ENCODE assay signal across 13 cellular contexts in genomic region chr6:83962592-83962991, GRCh38.
A peak's percentile ranks its signal among the peaks of the same experiment; 100 is the strongest.
DNase-seq lines count a peak whose midpoint lies in the region; ATAC-seq and TF ChIP-seq lines count a peak whose summit lies in the region.
"Had no signal": no experiment of that assay in that cellular context is flagged by ENCODE, and none has a peak within 500 bp of the region (broad histone marks: within the 10 kb centered on the region; RNA-seq: fewer than 3 reads in every experiment).

No MANE protein-coding gene starts in this region.

- no peak overlapping the region for H3K4me2 ChIP-seq in neural progenitor cell

- H3K27me3 ChIP-seq in left lung (no peaks in the 10 kb centered on the region), colonic mucosa (no peaks in the 10 kb centered on the region), neural progenitor cell (no peaks in the 10 kb centered on the region)

- no peaks in the 10 kb centered on the region for H3K27me3 Mint-ChIP-seq in stimulated activated naive B cell treated with anti-CD40 and anti-IgM and Interleukin-4, amounts not matched to agents 10 μg/mL and 1 μg/mL and 100 μg/mL, for 72 hours
- peaks cover 3% of the 10 kb centered on the region for H3K27me3 Mint-ChIP-seq in neural progenitor cell (ENCODE audit: insufficient read depth, low read depth)

- no peak overlapping the region for H2AFZ ChIP-seq in neural progenitor cell (replicated peaks)

- H3K4me3 ChIP-seq in left lung (no peak overlapping the region), colonic mucosa (no peak overlapping the region), neural progenitor cell (no peak overlapping the region)
- H3K4me3 ChIP-seq: thoracic aorta had no signal

- H4K20me1 ChIP-seq in neural progenitor cell (ENCODE audit: low read depth) = no peaks in the 10 kb centered on the region

- peaks cover 72 to 80% of the 10 kb centered on the region in 2 donors for H3K36me3 Mint-ChIP-seq in stimulated activated naive B cell treated with anti-CD40 and anti-IgM and Interleukin-4, amounts not matched to agents 10 μg/mL and 1 μg/mL and 100 μg/mL, for 72 hours
- peaks cover 17% of the 10 kb centered on the region for H3K36me3 Mint-ChIP-seq in neural progenitor cell

- DNase-seq in GM19240 (ENCODE audit: insufficient read length, low spot score) (peak; percentile 1), left lung (no peak), colonic mucosa (no peak), neural progenitor cell (ENCODE audit: low spot score) (no peak)
- peak; percentile 1 for DNase-seq in stimulated activated naive B cell treated with anti-CD40 and anti-IgM and Interleukin-4, amounts not matched to agents 10 μg/mL and 1 μg/mL and 100 μg/mL, for 72 hours
- DNase-seq: HFFc6; NCI-H187; stimulated activated CD4-positive, alpha-beta T cell treated with anti-CD3 and anti-CD28 coated beads, Interleukin-1b, Interleukin-23, amount 100 ng/mL, for 48 hours had no signal

- no peaks in the 10 kb centered on the region for H3F3A ChIP-seq in neural progenitor cell (ENCODE audit: low read depth)

- H3K36me3 ChIP-seq in left lung = peaks cover 0 to 62% of the 10 kb centered on the region in 2 donors
- H3K36me3 ChIP-seq in colonic mucosa = no peaks in the 10 kb centered on the region
- no peaks in the 10 kb centered on the region for H3K36me3 ChIP-seq in neural progenitor cell

- no peak overlapping the region for H3K27ac Mint-ChIP-seq in stimulated activated naive B cell treated with anti-CD40 and anti-IgM and Interleukin-4, amounts not matched to agents 10 μg/mL and 1 μg/mL and 100 μg/mL, for 72 hours
- H3K27ac Mint-ChIP-seq in neural progenitor cell = no peak overlapping the region
- H3K27ac Mint-ChIP-seq: HFFc6, nephron had no signal

- H3K9ac ChIP-seq in colonic mucosa (ENCODE audit: low read depth in 2 of 2, low read length in 2 of 2) = no peak overlapping the region
- no peak overlapping the region for H3K9ac ChIP-seq in neural progenitor cell

- TF ChIP-seq CTCF in left lung (IDR thresholded peaks at IDR 0.05) = no peak
- TF ChIP-seq CTCF in colonic mucosa (IDR thresholded peaks at IDR 0.05) = no peak
- TF ChIP-seq CTCF in neural progenitor cell (IDR thresholded peaks at IDR 0.05) = no peak

- H3K4me1 Mint-ChIP-seq in stimulated activated naive B cell treated with anti-CD40 and anti-IgM and Interleukin-4, amounts not matched to agents 10 μg/mL and 1 μg/mL and 100 μg/mL, for 72 hours = peaks cover 2 to 6% of the 10 kb centered on the region in 2 donors
- H3K4me1 Mint-ChIP-seq in neural progenitor cell = no peaks in the 10 kb centered on the region
- H3K4me1 Mint-ChIP-seq: nephron had no signal

- H3K9me3 ChIP-seq in left lung (peaks cover 0 to 29% of the 10 kb centered on the region in 2 donors), colonic mucosa (no peaks in the 10 kb centered on the region), neural progenitor cell (ENCODE audit: low read depth) (no peaks in the 10 kb centered on the region)

- H3K9me3 Mint-ChIP-seq in stimulated activated naive B cell treated with anti-CD40 and anti-IgM and Interleukin-4, amounts not matched to agents 10 μg/mL and 1 μg/mL and 100 μg/mL, for 72 hours = peaks cover 19 to 35% of the 10 kb centered on the region in 2 donors
- H3K9me3 Mint-ChIP-seq in neural progenitor cell = peaks cover 8% of the 10 kb centered on the region

- no peaks in the 10 kb centered on the region for H3K4me1 ChIP-seq in left lung
- H3K4me1 ChIP-seq in colonic mucosa = no peaks in the 10 kb centered on the region
- H3K4me1 ChIP-seq in neural progenitor cell = no peaks in the 10 kb centered on the region

- ATAC-seq in HG02678 (IDR thresholded peaks at IDR 0.05; ENCODE audit: unreplicated experiment) (peak; percentile 79), HG03469 (IDR thresholded peaks at IDR 0.05; ENCODE audit: unreplicated experiment) (peak; percentile 91), left lung (no peak)
- peak; percentile 100 for ATAC-seq in stimulated activated naive B cell treated with anti-CD40 and anti-IgM and Interleukin-4, amounts not matched to agents 10 μg/mL and 1 μg/mL and 100 μg/mL, for 72 hours (replicated peaks)

- H3K27ac ChIP-seq in left lung (no peak overlapping the region), colonic mucosa (no peak overlapping the region), neural progenitor cell (no peak overlapping the region)
- H3K27ac ChIP-seq: RWPE1, thoracic aorta had no signal

- H3K79me2 ChIP-seq in neural progenitor cell (ENCODE audit: low read depth) = no peaks in the 10 kb centered on the region

- intact Hi-C loops in left lung (cut with DNase I) (no loop called here), colonic mucosa (cut with DNase I) (no loop called here)

- H3K4me3 Mint-ChIP-seq in stimulated activated naive B cell treated with anti-CD40 and anti-IgM and Interleukin-4, amounts not matched to agents 10 μg/mL and 1 μg/mL and 100 μg/mL, for 72 hours = no peak overlapping the region
- H3K4me3 Mint-ChIP-seq in neural progenitor cell = no peak overlapping the region
- H3K4me3 Mint-ChIP-seq: HFFc6, nephron had no signal

Comparison
In these comparisons a context has a peak if more than half of its experiments do, and no peak if none do; other contexts are left out.
1. DNase-seq: peak in GM19240 (single experiment) and stimulated activated naive B cell treated with anti-CD40 and anti-IgM and Interleukin-4, amounts not matched to agents 10 μg/mL and 1 μg/mL and 100 μg/mL, for 72 hours (single experiment); none in left lung (0 of 2), colonic mucosa (single experiment) and neural progenitor cell (single experiment).